Comparison of ENCODE assay signal across 1 cellular context in the genomic region with DNA sequence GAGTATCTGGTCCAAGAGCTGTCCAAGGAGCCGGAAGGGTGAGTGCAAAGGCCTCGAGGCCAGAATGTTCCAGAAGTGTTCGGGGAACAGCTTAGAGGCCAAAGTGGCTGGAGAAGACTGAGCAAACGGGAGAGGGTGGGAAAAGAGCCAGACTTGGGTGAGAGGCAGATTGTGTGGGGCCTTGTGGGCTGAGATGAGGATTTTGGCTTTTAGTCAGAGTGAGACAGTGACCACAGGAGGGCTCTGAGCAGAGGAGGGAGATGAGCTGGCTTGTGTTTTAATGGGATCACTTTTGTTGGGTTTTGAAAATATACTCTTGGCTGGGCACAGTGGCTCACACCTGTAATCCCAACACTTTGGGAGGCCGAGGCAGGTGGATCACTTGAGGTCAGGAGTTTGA.
TF ChIP-seq lines count a peak whose summit lies in the region.

No MANE protein-coding gene starts in this region.

TF ChIP-seq in WTC11, 78 proteins besides CTCF, POLR2A, EP300 and RAD21:
- no peak for TF ChIP-seq ZNF263 (CRISPR knock-in tag; IDR thresholded peaks at IDR 0.05; ENCODE audit: low read depth)
- no peak for TF ChIP-seq NR3C1 (CRISPR knock-in tag; conservative IDR thresholded peaks at IDR 0.05; ENCODE audit: low read depth)
- TF ChIP-seq NFYB (CRISPR knock-in tag; conservative IDR thresholded peaks at IDR 0.05; ENCODE audit: low read depth), result no peak
- no peak for TF ChIP-seq FOXK1 (CRISPR knock-in tag; IDR thresholded peaks at IDR 0.05)
- TF ChIP-seq ATF6 (CRISPR knock-in tag; IDR thresholded peaks at IDR 0.05), result no peak
- TF ChIP-seq, protein P1, sequence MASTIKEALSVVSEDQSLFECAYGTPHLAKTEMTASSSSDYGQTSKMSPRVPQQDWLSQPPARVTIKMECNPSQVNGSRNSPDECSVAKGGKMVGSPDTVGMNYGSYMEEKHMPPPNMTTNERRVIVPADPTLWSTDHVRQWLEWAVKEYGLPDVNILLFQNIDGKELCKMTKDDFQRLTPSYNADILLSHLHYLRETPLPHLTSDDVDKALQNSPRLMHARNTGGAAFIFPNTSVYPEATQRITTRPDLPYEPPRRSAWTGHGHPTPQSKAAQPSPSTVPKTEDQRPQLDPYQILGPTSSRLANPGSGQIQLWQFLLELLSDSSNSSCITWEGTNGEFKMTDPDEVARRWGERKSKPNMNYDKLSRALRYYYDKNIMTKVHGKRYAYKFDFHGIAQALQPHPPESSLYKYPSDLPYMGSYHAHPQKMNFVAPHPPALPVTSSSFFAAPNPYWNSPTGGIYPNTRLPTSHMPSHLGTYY (CRISPR knock-in tag; IDR thresholded peaks at IDR 0.05), result no peak
TF ChIP-seq in WTC11: peak in this region for 0.
